14 cellular contexts compared by ENCODE assay signal in the genomic region with DNA sequence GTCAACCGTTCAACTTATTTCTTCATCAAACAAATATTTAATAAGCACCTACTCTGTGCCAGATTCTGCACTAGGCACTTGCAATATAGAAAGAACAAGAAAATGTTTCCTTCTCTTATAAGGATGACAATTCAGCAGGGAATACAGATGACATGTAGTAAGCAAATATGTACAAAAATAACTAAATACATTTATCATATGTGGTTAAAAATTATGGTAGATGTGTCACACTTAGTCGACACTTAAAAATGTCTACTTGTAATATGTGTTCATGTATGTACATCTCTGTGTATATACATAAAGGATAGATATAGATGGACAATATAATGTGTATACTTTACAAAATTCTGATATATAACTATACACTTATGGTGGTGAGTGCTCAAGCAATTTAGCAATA.
DNase-seq lines count a peak whose midpoint lies in the region; ATAC-seq and TF ChIP-seq lines count a peak whose summit lies in the region.
"Had no signal": no experiment of that assay in that cellular context is flagged by ENCODE, and none has a peak within 500 bp of the region (broad histone marks: within the 10 kb centered on the region; RNA-seq: fewer than 3 reads in every experiment).

No MANE protein-coding gene starts in this region.

- H3K9me3 Mint-ChIP-seq in Caco-2 (ENCODE audit: unreplicated experiment): no peaks in the 10 kb centered on the region

- no peaks in the 10 kb centered on the region for H3K4me1 Mint-ChIP-seq in Caco-2 (ENCODE audit: low read depth, unreplicated experiment)
- H3K4me1 Mint-ChIP-seq: CD4-positive, alpha-beta memory T cell had no signal

- no peaks in the 10 kb centered on the region for H3K36me3 Mint-ChIP-seq in Caco-2 (ENCODE audit: insufficient read depth, unreplicated experiment)
- H3K36me3 Mint-ChIP-seq: CD4-positive, alpha-beta memory T cell had no signal

- POLR2A ChIA-PET in Caco-2 (lab: Charles Lee): no interaction called here

- H3K27me3 Mint-ChIP-seq in Caco-2 (ENCODE audit: insufficient read depth, unreplicated experiment): peaks cover 2% of the 10 kb centered on the region
- H3K27me3 Mint-ChIP-seq: CD4-positive, alpha-beta memory T cell had no signal

- no peak for TF ChIP-seq CTCF in RWPE2 (IDR thresholded peaks at IDR 0.05; ENCODE audit: poor library complexity, severe bottlenecking)
- TF ChIP-seq CTCF in neutrophil (IDR thresholded peaks at IDR 0.05): no peak
- TF ChIP-seq CTCF in Caco-2 (IDR thresholded peaks at IDR 0.05; ENCODE audit: insufficient read depth in 1 of 2, low read depth in 1 of 2, low read length in 1 of 2, severe bottlenecking in 1 of 2, unreplicated experiment in 1 of 2): no peak

- H3K36me3 ChIP-seq in RWPE2 (ENCODE audit: low read depth) (no peaks in the 10 kb centered on the region), neutrophil (no peaks in the 10 kb centered on the region), Caco-2 (ENCODE audit: control insufficient read depth, insufficient read depth, low read length) (no peaks in the 10 kb centered on the region)

- no peaks in the 10 kb centered on the region for H3K9me3 ChIP-seq in RWPE2 (ENCODE audit: severe bottlenecking)
- no peaks in the 10 kb centered on the region for H3K9me3 ChIP-seq in neutrophil
- H3K9me3 ChIP-seq in Caco-2: no peaks in the 10 kb centered on the region

- DNase-seq in HCEC 1CT: peak; percentile 56
- no peak for DNase-seq in RWPE2 (ENCODE audit: low spot score)
- no peak for DNase-seq in NAMALWA (ENCODE audit: low spot score)
- no peak for DNase-seq in cerebellar nuclear complex (lab: John Stamatoyannopoulos, UW)
- no peak for DNase-seq in Caco-2
- DNase-seq: C1 segment of cervical spinal cord; CD4-positive, alpha-beta memory T cell; COR-L47; DMS79; GF-D8; GM23248; H7 had no signal

- H3K4me3 ChIP-seq in RWPE2 (ENCODE audit: severe bottlenecking): no peak overlapping the region
- no peak overlapping the region for H3K4me3 ChIP-seq in neutrophil (ENCODE audit: low read depth in 1 of 2, low read length in 1 of 2)
- no peak overlapping the region for H3K4me3 ChIP-seq in Caco-2 (ENCODE audit: low read depth, low read length)
- H3K4me3 ChIP-seq: GM23248 had no signal

- no TSS peak for BruUV-seq in Caco-2 (replicated peaks; lab: Mats Ljungman, UMichigan)

- peak; percentile 44 for ATAC-seq in RWPE2 (ENCODE audit: low read depth)
- ATAC-seq: HCT116 had no signal

- H3K27ac ChIP-seq in RWPE2 (ENCODE audit: poor library complexity, severe bottlenecking) (no peak overlapping the region), neutrophil (peak overlapping the region; percentile 91)
- H3K27ac ChIP-seq: GM23248 had no signal

- H3K4me3 Mint-ChIP-seq in Caco-2 (ENCODE audit: unreplicated experiment): no peak overlapping the region
- H3K4me3 Mint-ChIP-seq: CD4-positive, alpha-beta memory T cell had no signal

- H3K4me1 ChIP-seq in RWPE2 (ENCODE audit: insufficient read depth, poor library complexity, severe bottlenecking) (peaks cover 5% of the 10 kb centered on the region), neutrophil (ENCODE audit: control insufficient read depth in 1 of 2, insufficient read depth in 1 of 2, low read depth in 1 of 2, low read length in 1 of 2) (peaks cover 47 to 50% of the 10 kb centered on the region in 2 experiments), Caco-2 (no peaks in the 10 kb centered on the region)

- no peak overlapping the region for H3K27ac Mint-ChIP-seq in Caco-2 (ENCODE audit: unreplicated experiment)
- H3K27ac Mint-ChIP-seq: CD4-positive, alpha-beta memory T cell had no signal

- CTCF ChIA-PET in Caco-2 (lab: Charles Lee): no interaction called here

- H3K27me3 ChIP-seq in RWPE2 (ENCODE audit: insufficient read depth, poor library complexity, severe bottlenecking) (no peaks in the 10 kb centered on the region), neutrophil (no peaks in the 10 kb centered on the region), Caco-2 (replicated peaks; ENCODE audit: control insufficient read depth, insufficient read depth, low read length) (no peaks in the 10 kb centered on the region)

- intact Hi-C loops in Caco-2 (cut with micrococcal nuclease; ENCODE audit: unreplicated experiment): no loop called here
